ENCODE assay signal across 20 cellular contexts in genomic region chr9:135703726-135704125, GRCh38. TPM values are rescaled to one million over a fixed set of nuclear protein-coding genes. Genes with fewer than 3 reads are reported as not detected.
"Had no signal": no experiment of that assay in that cellular context is flagged by ENCODE, and none has a peak within 500 bp of the region (broad histone marks: within the 10 kb centered on the region; RNA-seq: fewer than 3 reads in every experiment).

No MANE protein-coding gene starts in this region.

- H3K9me3 Mint-ChIP-seq: activated CD4-positive, alpha-beta memory T cell treated with anti-CD3 and anti-CD28 coated beads for 36 hours; activated T-cell treated with anti-CD3 and anti-CD28 coated beads, Interleukin-2, amount 50 U/mL, for 24 hours; neural crest cell; stimulated activated effector memory CD8-positive, alpha-beta T cell treated with anti-CD3 and anti-CD28 coated beads, Interleukin-12 subunit alpha, Interleukin-12 subunit beta, amount 100 ng/mL, for 72 hours had no signal

- H3K4me1 Mint-ChIP-seq: activated CD4-positive, alpha-beta T cell treated with anti-CD3 and anti-CD28 coated beads for 36 hours; neural crest cell; stimulated activated effector memory CD8-positive, alpha-beta T cell treated with anti-CD3 and anti-CD28 coated beads, Interleukin-12 subunit alpha, Interleukin-12 subunit beta, amount 100 ng/mL, for 72 hours had no signal

- H3K36me3 ChIP-seq: adrenal gland, cardiac muscle cell, esophagus muscularis mucosa had no signal

- ATAC-seq: activated CD4-positive, alpha-beta T cell treated with anti-CD3 and anti-CD28 coated beads for 36 hours; stimulated activated effector memory CD8-positive, alpha-beta T cell treated with anti-CD3 and anti-CD28 coated beads, Interleukin-12 subunit alpha, Interleukin-12 subunit beta, amount 100 ng/mL, for 72 hours had no signal

- H3K36me3 Mint-ChIP-seq: activated CD4-positive, alpha-beta memory T cell treated with anti-CD3 and anti-CD28 coated beads for 36 hours; stimulated activated effector memory CD8-positive, alpha-beta T cell treated with anti-CD3 and anti-CD28 coated beads, Interleukin-12 subunit alpha, Interleukin-12 subunit beta, amount 100 ng/mL, for 72 hours had no signal

- DNase-seq: activated CD4-positive, alpha-beta memory T cell treated with anti-CD3 and anti-CD28 coated beads for 36 hours; activated CD4-positive, alpha-beta T cell treated with anti-CD3 and anti-CD28 coated beads for 36 hours; activated effector memory CD4-positive, alpha-beta T cell treated with Interleukin-2 at 50 U/mL for 16 hours; activated naive CD4-positive, alpha-beta T cell treated with anti-CD3 and anti-CD28 coated beads, Interleukin-2, amount 50 U/mL, for 16 hours; activated T-cell treated with anti-CD3 and anti-CD28 coated beads, Interleukin-2, amount 50 U/mL, for 24 hours; adrenal gland; hippocampal formation; stimulated activated CD4-positive, alpha-beta T cell treated with anti-CD3 and anti-CD28 coated beads, Interleukin-12 subunit alpha, Interleukin-12 subunit beta, amount 100 ng/mL, for 4 hours; T-helper 1 cell had no signal

- H3K9me3 ChIP-seq: adrenal gland, esophagus muscularis mucosa had no signal

- H3K9ac ChIP-seq: parathyroid adenoma had no signal

- H3K27ac ChIP-seq: adrenal gland, cardiac muscle cell, esophagus muscularis mucosa, parathyroid adenoma, VCaP had no signal

- H3K4me1 ChIP-seq: parathyroid adenoma had no signal

- H3K4me3 Mint-ChIP-seq: activated CD4-positive, alpha-beta memory T cell treated with anti-CD3 and anti-CD28 coated beads for 36 hours; activated CD4-positive, alpha-beta T cell treated with anti-CD3 and anti-CD28 coated beads for 36 hours; activated T-cell treated with anti-CD3 and anti-CD28 coated beads, Interleukin-2, amount 50 U/mL, for 24 hours; neural crest cell; stimulated activated effector memory CD8-positive, alpha-beta T cell treated with anti-CD3 and anti-CD28 coated beads, Interleukin-12 subunit alpha, Interleukin-12 subunit beta, amount 100 ng/mL, for 72 hours had no signal

- H3K27ac Mint-ChIP-seq: activated CD4-positive, alpha-beta memory T cell treated with anti-CD3 and anti-CD28 coated beads for 36 hours; activated CD4-positive, alpha-beta T cell treated with anti-CD3 and anti-CD28 coated beads for 36 hours; activated T-cell treated with anti-CD3 and anti-CD28 coated beads, Interleukin-2, amount 50 U/mL, for 24 hours; stimulated activated effector memory CD8-positive, alpha-beta T cell treated with anti-CD3 and anti-CD28 coated beads, Interleukin-12 subunit alpha, Interleukin-12 subunit beta, amount 100 ng/mL, for 72 hours had no signal

- H3K4me3 ChIP-seq: adrenal gland, cardiac muscle cell, esophagus muscularis mucosa had no signal

RNA-seq across cellular contexts. Expression of gene KCNT1, which starts 1.7 kb away (rescaled TPM):
- total RNA-seq: activated CD4-positive, alpha-beta memory T cell treated with anti-CD3 and anti-CD28 coated beads for 36 hours; activated CD4-positive, alpha-beta T cell treated with anti-CD3 and anti-CD28 coated beads for 36 hours; glomerular endothelial cell had no signal

RNA-seq across cellular contexts. Expression of gene SOHLH1, which starts 4.4 kb away (rescaled TPM):
- total RNA-seq: activated CD4-positive, alpha-beta memory T cell treated with anti-CD3 and anti-CD28 coated beads for 36 hours; activated CD4-positive, alpha-beta T cell treated with anti-CD3 and anti-CD28 coated beads for 36 hours; adrenal gland; cardiac muscle cell; esophagus muscularis mucosa; glomerular endothelial cell; mesenteric fat pad; neural crest cell; urinary bladder had no signal
- polyA plus RNA-seq: adrenal gland, cardiac muscle cell, urinary bladder had no signal

RNA-seq across cellular contexts. Expression of gene LCN9, which starts 40.6 kb away (rescaled TPM):
- total RNA-seq: activated CD4-positive, alpha-beta memory T cell treated with anti-CD3 and anti-CD28 coated beads for 36 hours; activated CD4-positive, alpha-beta T cell treated with anti-CD3 and anti-CD28 coated beads for 36 hours; adrenal gland; cardiac muscle cell; esophagus muscularis mucosa; glomerular endothelial cell; lower leg skin; mesenteric fat pad; urinary bladder had no signal
- polyA plus RNA-seq: adrenal gland, thymus, urinary bladder had no signal
